1 cellular context compared by ENCODE assay signal in genomic region chr19:4980838-4981680, GRCh38.
TF ChIP-seq lines count a peak whose summit lies in the region.

No MANE protein-coding gene starts in this region.

TF ChIP-seq in H1, 55 proteins besides CTCF, POLR2A, EP300 and RAD21 (continued from another document):
- TF ChIP-seq ATF2 (IDR thresholded peaks at IDR 0.05; ENCODE audit: low read length) (no peak), CREB1 (IDR thresholded peaks at IDR 0.05) (no peak), SP1 (IDR thresholded peaks at IDR 0.05; ENCODE audit: low read depth, low read length) (0 out of 2 replicates have a peak, but pooled peaks have one; percentile 23), RXRA (IDR thresholded peaks at IDR 0.05; ENCODE audit: insufficient read depth, low read depth, low read length) (no peak), USF2 (IDR thresholded peaks at IDR 0.05; ENCODE audit: low read length) (no peak), EGR1 (IDR thresholded peaks at IDR 0.05; ENCODE audit: borderline replicate concordance, low read depth, low read length) (peak; percentile 75), CTBP2 (IDR thresholded peaks at IDR 0.05; ENCODE audit: borderline replicate concordance, insufficient read depth, insufficient read length, low read length) (no peak), TAF7 (optimal IDR thresholded peaks at IDR 0.05; ENCODE audit: borderline replicate concordance, low read depth, low read length) (no peak)
